Comparison of ENCODE assay signal across 39 cellular contexts in the genomic region with DNA sequence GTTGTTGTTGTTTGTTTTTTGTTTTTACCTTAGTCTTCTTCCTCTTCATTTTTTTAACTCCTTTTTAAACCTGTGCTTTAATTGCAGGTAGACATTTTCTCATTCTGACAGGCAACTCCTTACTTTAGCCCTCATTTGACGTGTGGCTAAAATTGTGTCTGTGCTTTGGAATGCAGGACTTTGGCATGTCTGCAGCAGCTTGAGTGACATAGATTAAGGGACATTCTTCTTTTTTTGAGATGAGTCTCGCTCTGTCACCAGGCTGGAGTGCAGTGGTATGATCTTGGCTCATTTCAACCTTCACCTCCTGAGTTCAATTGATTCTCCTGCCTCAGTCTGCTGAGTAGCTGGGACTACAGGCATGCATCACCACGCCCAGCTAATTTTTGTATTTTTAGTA.
"Had no signal": no experiment of that assay in that cellular context is flagged by ENCODE, and none has a peak within 500 bp of the region (broad histone marks: within the 10 kb centered on the region; RNA-seq: fewer than 3 reads in every experiment).

No MANE protein-coding gene starts in this region.

- H3K4me3 Mint-ChIP-seq: activated naive CD4-positive, alpha-beta T cell treated with anti-CD3 and anti-CD28 coated beads for 36 hours; activated naive CD4-positive, alpha-beta T cell treated with anti-CD3 and anti-CD28 coated beads, Interleukin-2, amount 10 ng/mL, durations not matched to agents 7 days and 5 days; activated naive CD4-positive, alpha-beta T cell treated with anti-CD3 and anti-CD28 coated beads, Interleukin-2, amount 50 U/mL, for 24 hours; activated naive CD8-positive, alpha-beta T cell; activated naive CD8-positive, alpha-beta T cell treated with anti-CD3 and anti-CD28 coated beads for 36 hours; activated naive CD8-positive, alpha-beta T cell treated with anti-CD3 and anti-CD28 coated beads, Interleukin-2, amount 10 ng/mL, durations not matched to agents 7 days and 5 days; activated naive CD8-positive, alpha-beta T cell treated with anti-CD3 and anti-CD28 coated beads, Interleukin-2, amount 50 U/mL, for 24 hours; activated T-cell treated with anti-CD3 and anti-CD28 coated beads, Interleukin-2, amount 50 U/mL, for 24 hours; activated T-cell treated with anti-CD3 and anti-CD28 coated beads, Interleukin-2, amount 50 U/mL, for 4 hours; activated T-cell treated with anti-CD3 and anti-CD28 coated beads, Interleukin-2, amount 50 U/mL, for 72 hours; activated T-helper 1 cell treated with anti-CD3 and anti-CD28 coated beads, Interleukin-12 subunit alpha, Interleukin-12 subunit beta, Interleukin-2, Interleukin-4 antibody, amounts not matched to agents 30 ng/mL and 10 ng/mL and 1 ng/mL, durations not matched to agents 14 hours and 24 hours and 36 hours; activated T-helper 17 cell treated with anti-CD3 and anti-CD28 coated beads, Interleukin-2, amount 50 U/mL, for 72 hours; brain; central memory CD8-positive, alpha-beta T cell had no signal

- H3K9me3 ChIP-seq: adrenal gland, body of pancreas had no signal

- H3K27me3 ChIP-seq: adrenal gland, ascending aorta, body of pancreas, brain microvascular endothelial cell, breast epithelium, cardiac muscle cell had no signal

- H3K36me3 Mint-ChIP-seq: activated naive CD4-positive, alpha-beta T cell treated with anti-CD3 and anti-CD28 coated beads, Interleukin-2, amount 10 ng/mL, durations not matched to agents 7 days and 5 days; activated naive CD4-positive, alpha-beta T cell treated with anti-CD3 and anti-CD28 coated beads, Interleukin-2, amount 50 U/mL, for 24 hours; activated naive CD4-positive, alpha-beta T cell treated with anti-CD3 and anti-CD28 coated beads, Interleukin-2, amount 50 U/mL, for 72 hours; activated naive CD8-positive, alpha-beta T cell; activated naive CD8-positive, alpha-beta T cell treated with anti-CD3 and anti-CD28 coated beads for 36 hours; activated naive CD8-positive, alpha-beta T cell treated with anti-CD3 and anti-CD28 coated beads, Interleukin-2, amount 10 ng/mL, durations not matched to agents 7 days and 5 days had no signal

- H3K4me1 Mint-ChIP-seq: activated naive CD4-positive, alpha-beta T cell treated with anti-CD3 and anti-CD28 coated beads, Interleukin-2, amount 10 ng/mL, durations not matched to agents 7 days and 5 days; activated naive CD4-positive, alpha-beta T cell treated with anti-CD3 and anti-CD28 coated beads, Interleukin-2, amount 50 U/mL, for 24 hours; activated naive CD8-positive, alpha-beta T cell treated with anti-CD3 and anti-CD28 coated beads for 36 hours; activated naive CD8-positive, alpha-beta T cell treated with anti-CD3 and anti-CD28 coated beads, Interleukin-2, amount 10 ng/mL, durations not matched to agents 7 days and 5 days; activated naive CD8-positive, alpha-beta T cell treated with anti-CD3 and anti-CD28 coated beads, Interleukin-2, amount 50 U/mL, for 24 hours; activated T-helper 17 cell treated with anti-CD3 and anti-CD28 coated beads, Interleukin-2, amount 50 U/mL, for 72 hours; central memory CD8-positive, alpha-beta T cell had no signal

- H3K9me3 Mint-ChIP-seq: activated naive CD4-positive, alpha-beta T cell treated with anti-CD3 and anti-CD28 coated beads, Interleukin-2, amount 10 ng/mL, durations not matched to agents 7 days and 5 days; activated naive CD4-positive, alpha-beta T cell treated with anti-CD3 and anti-CD28 coated beads, Interleukin-2, amount 50 U/mL, for 24 hours; activated naive CD8-positive, alpha-beta T cell treated with anti-CD3 and anti-CD28 coated beads for 36 hours; activated naive CD8-positive, alpha-beta T cell treated with anti-CD3 and anti-CD28 coated beads, Interleukin-2, amount 10 ng/mL, durations not matched to agents 7 days and 5 days; activated naive CD8-positive, alpha-beta T cell treated with anti-CD3 and anti-CD28 coated beads, Interleukin-2, amount 50 U/mL, for 24 hours; activated T-cell treated with anti-CD3 and anti-CD28 coated beads, Interleukin-2, amount 50 U/mL, for 24 hours; activated T-helper 1 cell treated with anti-CD3 and anti-CD28 coated beads, Interleukin-12 subunit alpha, Interleukin-12 subunit beta, Interleukin-2, Interleukin-4 antibody, amounts not matched to agents 30 ng/mL and 10 ng/mL and 1 ng/mL, durations not matched to agents 14 hours and 24 hours and 36 hours; activated T-helper 17 cell treated with anti-CD3 and anti-CD28 coated beads, Interleukin-2, amount 50 U/mL, for 72 hours; activated T-helper 2 cell treated with anti-CD3 and anti-CD28 coated beads, Interferon-gamma antibody, Interleukin-2, Interleukin-4, amounts not matched to agents 10 μg/mL and 5 μg/mL and 100 μg/mL, durations not matched to agents 14 hours and 24 hours and 36 hours had no signal

- H3K4me1 ChIP-seq: ascending aorta, body of pancreas, breast epithelium had no signal

- H3K27me3 Mint-ChIP-seq: activated naive CD4-positive, alpha-beta T cell treated with anti-CD3 and anti-CD28 coated beads, Interleukin-2, amount 10 ng/mL, durations not matched to agents 7 days and 5 days; activated naive CD4-positive, alpha-beta T cell treated with anti-CD3 and anti-CD28 coated beads, Interleukin-2, amount 50 U/mL, for 24 hours; activated naive CD8-positive, alpha-beta T cell treated with anti-CD3 and anti-CD28 coated beads for 36 hours; activated naive CD8-positive, alpha-beta T cell treated with anti-CD3 and anti-CD28 coated beads, Interleukin-2, amount 10 ng/mL, durations not matched to agents 7 days and 5 days; activated naive CD8-positive, alpha-beta T cell treated with anti-CD3 and anti-CD28 coated beads, Interleukin-2, amount 50 U/mL, for 24 hours; activated T-cell treated with anti-CD3 and anti-CD28 coated beads, Interleukin-2, amount 50 U/mL, for 24 hours; activated T-helper 17 cell treated with anti-CD3 and anti-CD28 coated beads, Interleukin-2, amount 50 U/mL, for 72 hours; central memory CD8-positive, alpha-beta T cell had no signal

- H3K27ac ChIP-seq: adrenal gland, ascending aorta, body of pancreas, brain microvascular endothelial cell, breast epithelium, cardiac muscle cell had no signal

- H3K4me3 ChIP-seq: adrenal gland, ascending aorta, body of pancreas, breast epithelium, cardiac muscle cell had no signal

- H3K27ac Mint-ChIP-seq: activated naive CD4-positive, alpha-beta T cell treated with anti-CD3 and anti-CD28 coated beads for 36 hours; activated naive CD4-positive, alpha-beta T cell treated with anti-CD3 and anti-CD28 coated beads, Interleukin-2, amount 10 ng/mL, durations not matched to agents 7 days and 5 days; activated naive CD4-positive, alpha-beta T cell treated with anti-CD3 and anti-CD28 coated beads, Interleukin-2, amount 50 U/mL, for 24 hours; activated naive CD4-positive, alpha-beta T cell treated with anti-CD3 and anti-CD28 coated beads, Interleukin-2, amount 50 U/mL, for 72 hours; activated naive CD8-positive, alpha-beta T cell; activated naive CD8-positive, alpha-beta T cell treated with anti-CD3 and anti-CD28 coated beads for 36 hours; activated naive CD8-positive, alpha-beta T cell treated with anti-CD3 and anti-CD28 coated beads, Interleukin-2, amount 10 ng/mL, durations not matched to agents 7 days and 5 days; activated naive CD8-positive, alpha-beta T cell treated with anti-CD3 and anti-CD28 coated beads, Interleukin-2, amount 50 U/mL, for 24 hours; activated T-cell treated with anti-CD3 and anti-CD28 coated beads, Interleukin-2, amount 50 U/mL, for 24 hours; activated T-cell treated with anti-CD3 and anti-CD28 coated beads, Interleukin-2, amount 50 U/mL, for 72 hours; activated T-helper 1 cell treated with anti-CD3 and anti-CD28 coated beads, Interleukin-12 subunit alpha, Interleukin-12 subunit beta, Interleukin-2, Interleukin-4 antibody, amounts not matched to agents 30 ng/mL and 10 ng/mL and 1 ng/mL, durations not matched to agents 14 hours and 24 hours and 36 hours; activated T-helper 17 cell treated with anti-CD3 and anti-CD28 coated beads, Interleukin-2, amount 50 U/mL, for 72 hours; activated T-helper 2 cell treated with anti-CD3 and anti-CD28 coated beads, Interferon-gamma antibody, Interleukin-2, Interleukin-4, amounts not matched to agents 10 μg/mL and 5 μg/mL and 100 μg/mL, durations not matched to agents 14 hours and 24 hours and 36 hours; brain had no signal

- H3K36me3 ChIP-seq: adrenal gland, ascending aorta, brain microvascular endothelial cell, breast epithelium, cardiac muscle cell had no signal

- DNase-seq: activated effector memory CD4-positive, alpha-beta T cell treated with anti-CD3 and anti-CD28 coated beads, Interleukin-2, amount 50 U/mL, for 16 hours; activated effector memory CD4-positive, alpha-beta T cell treated with Interleukin-2 at 50 U/mL for 16 hours; activated gamma-delta T cell; activated gamma-delta T cell treated with Interleukin-2 at 50 U/mL for 16 hours; activated naive CD4-positive, alpha-beta T cell; activated naive CD4-positive, alpha-beta T cell treated with anti-CD3 and anti-CD28 coated beads for 36 hours; activated naive CD4-positive, alpha-beta T cell treated with anti-CD3 and anti-CD28 coated beads, Interleukin-2, amount 10 ng/mL, durations not matched to agents 7 days and 5 days; activated naive CD4-positive, alpha-beta T cell treated with anti-CD3 and anti-CD28 coated beads, Interleukin-2, amount 50 U/mL, for 16 hours; activated naive CD4-positive, alpha-beta T cell treated with Interleukin-2 at 50 U/mL for 16 hours; activated naive CD8-positive, alpha-beta T cell treated with anti-CD3 and anti-CD28 coated beads for 36 hours; activated naive CD8-positive, alpha-beta T cell treated with anti-CD3 and anti-CD28 coated beads, Interleukin-2, amount 10 ng/mL, durations not matched to agents 7 days and 5 days; activated naive CD8-positive, alpha-beta T cell treated with anti-CD3 and anti-CD28 coated beads, Interleukin-2, amount 50 U/mL, for 24 hours; activated T-cell treated with anti-CD3 and anti-CD28 coated beads for 4 hours; activated T-cell treated with anti-CD3 and anti-CD28 coated beads, Interleukin-2, amount 50 U/mL, for 1 hour; activated T-cell treated with anti-CD3 and anti-CD28 coated beads, Interleukin-2, amount 50 U/mL, for 24 hours; activated T-cell treated with anti-CD3 and anti-CD28 coated beads, Interleukin-2, amount 50 U/mL, for 4 hours; activated T-cell treated with anti-CD3 and anti-CD28 coated beads, Interleukin-2, amount 50 U/mL, for 48 hours; activated T-cell treated with anti-CD3 and anti-CD28 coated beads, Interleukin-2, amount 50 U/mL, for 72 hours; adrenal gland; amniotic stem cell; amygdala; anterior cingulate cortex; aorta; body of pancreas; brain microvascular endothelial cell; caudate nucleus; central memory CD4-positive, alpha-beta T cell; cerebellar nuclear complex had no signal
